In genomic region chr17:44916059-44916780, GRCh38 we compare ENCODE assay signal across 1 cellular context.
A peak's percentile ranks its signal among the peaks of the same experiment; 100 is the strongest.
TF ChIP-seq lines count a peak whose summit lies in the region.

No MANE protein-coding gene starts in this region.

TF ChIP-seq in HepG2, 621 proteins besides CTCF, POLR2A, EP300 and RAD21 (continued from another document and continues in another):
- no peak for TF ChIP-seq ARID4A (CRISPR knock-in tag; IDR thresholded peaks at IDR 0.05; ENCODE audit: borderline replicate concordance)
- TF ChIP-seq MTA1 (CRISPR knock-in tag; IDR thresholded peaks at IDR 0.05; ENCODE audit: borderline replicate concordance), result 0 out of 2 replicates have a peak, but pooled peaks have one; percentile 60
- TF ChIP-seq NR2C2 (CRISPR knock-in tag; IDR thresholded peaks at IDR 0.05; ENCODE audit: borderline replicate concordance), result peak; percentile 81
- no peak for TF ChIP-seq ASH2L (IDR thresholded peaks at IDR 0.05; ENCODE audit: insufficient read length, low read depth, low read length)
- TF ChIP-seq ZGPAT (CRISPR knock-in tag; IDR thresholded peaks at IDR 0.05), result 0 out of 2 replicates have a peak, but pooled peaks have one; percentile 19
- no peak for TF ChIP-seq REXO4 (CRISPR knock-in tag; IDR thresholded peaks at IDR 0.05; ENCODE audit: borderline replicate concordance)
- no peak for TF ChIP-seq HOXA5 (CRISPR knock-in tag; IDR thresholded peaks at IDR 0.05)
- no peak for TF ChIP-seq SNRNP70 (IDR thresholded peaks at IDR 0.05; ENCODE audit: low read depth, low read length)
- TF ChIP-seq ZSCAN9 (CRISPR knock-in tag; IDR thresholded peaks at IDR 0.05; ENCODE audit: borderline replicate concordance), result no peak
- no peak for TF ChIP-seq ZNF430 (CRISPR knock-in tag; IDR thresholded peaks at IDR 0.05)
- TF ChIP-seq CSRNP2 (CRISPR knock-in tag; conservative IDR thresholded peaks at IDR 0.05; ENCODE audit: low read depth), result no peak
- peak; percentile 56; the same call in 1 of the 2 replicates for TF ChIP-seq ZFY (CRISPR knock-in tag; IDR thresholded peaks at IDR 0.05)
- no peak for TF ChIP-seq ZNF652 (CRISPR knock-in tag; IDR thresholded peaks at IDR 0.05; ENCODE audit: borderline replicate concordance, low read depth)
- TF ChIP-seq LRRFIP1 (CRISPR knock-in tag; conservative IDR thresholded peaks at IDR 0.05), result no peak
- TF ChIP-seq SP1 (IDR thresholded peaks at IDR 0.05), result no peak
- TF ChIP-seq SP1 (CRISPR knock-in tag; IDR thresholded peaks at IDR 0.05), result no peak
- TF ChIP-seq BATF2 (CRISPR knock-in tag; IDR thresholded peaks at IDR 0.05), result no peak
- TF ChIP-seq MAZ (IDR thresholded peaks at IDR 0.05; ENCODE audit: borderline replicate concordance, low read depth, low read length), result 0 out of 2 replicates have a peak, but pooled peaks have one; percentile 44
- no peak for TF ChIP-seq MAZ (CRISPR knock-in tag; IDR thresholded peaks at IDR 0.05; ENCODE audit: low read depth)
- peak; percentile 59; the same call in 1 of the 2 replicates for TF ChIP-seq SPEN (CRISPR knock-in tag; IDR thresholded peaks at IDR 0.05; ENCODE audit: low read depth)
- TF ChIP-seq ZNF44 (CRISPR knock-in tag; IDR thresholded peaks at IDR 0.05), result no peak
- no peak for TF ChIP-seq ZNF607 (CRISPR knock-in tag; IDR thresholded peaks at IDR 0.05; ENCODE audit: borderline replicate concordance)
- TF ChIP-seq ZNF614 (CRISPR knock-in tag; IDR thresholded peaks at IDR 0.05; ENCODE audit: borderline replicate concordance), result no peak
- TF ChIP-seq ONECUT2 (CRISPR knock-in tag; IDR thresholded peaks at IDR 0.05), result no peak
- TF ChIP-seq SMAD3 (CRISPR knock-in tag; IDR thresholded peaks at IDR 0.05), result no peak
- TF ChIP-seq PHF5A (CRISPR knock-in tag; IDR thresholded peaks at IDR 0.05; ENCODE audit: low read depth, unreplicated experiment), result no peak
- TF ChIP-seq TCF7L2 (IDR thresholded peaks at IDR 0.05; ENCODE audit: low read depth, low read length), result no peak
- TF ChIP-seq ZFYVE20 (CRISPR knock-in tag; IDR thresholded peaks at IDR 0.05; ENCODE audit: borderline replicate concordance, low read depth), result no peak
- no peak for TF ChIP-seq CREM (IDR thresholded peaks at IDR 0.05)
- no peak for TF ChIP-seq CREM (CRISPR knock-in tag; IDR thresholded peaks at IDR 0.05)
- TF ChIP-seq TARDBP (CRISPR knock-in tag; IDR thresholded peaks at IDR 0.05), result no peak
- no peak for TF ChIP-seq GATAD1 (CRISPR knock-in tag; IDR thresholded peaks at IDR 0.05)
- TF ChIP-seq ZFP62 (CRISPR knock-in tag; IDR thresholded peaks at IDR 0.05), result no peak
- TF ChIP-seq PRMT3 (CRISPR knock-in tag; IDR thresholded peaks at IDR 0.05; ENCODE audit: borderline replicate concordance, low read depth), result no peak
- TF ChIP-seq SALL1 (CRISPR knock-in tag; IDR thresholded peaks at IDR 0.05), result no peak
- no peak for TF ChIP-seq BRF2 (CRISPR knock-in tag; IDR thresholded peaks at IDR 0.05)
- TF ChIP-seq ATM (IDR thresholded peaks at IDR 0.05; ENCODE audit: borderline replicate concordance), result no peak
- TF ChIP-seq CREB3 (CRISPR knock-in tag; IDR thresholded peaks at IDR 0.05), result no peak
- peak; percentile 69 for TF ChIP-seq ZMYM2 (CRISPR knock-in tag; IDR thresholded peaks at IDR 0.05)
- TF ChIP-seq ZNF772 (CRISPR knock-in tag; IDR thresholded peaks at IDR 0.05), result 0 out of 2 replicates have a peak, but pooled peaks have one; percentile 39
- TF ChIP-seq ZBED4 (CRISPR knock-in tag; IDR thresholded peaks at IDR 0.05; ENCODE audit: borderline replicate concordance), result no peak
- TF ChIP-seq RXRB (CRISPR knock-in tag; IDR thresholded peaks at IDR 0.05; ENCODE audit: borderline replicate concordance), result peak; percentile 71
- no peak for TF ChIP-seq ZNF580 (CRISPR knock-in tag; IDR thresholded peaks at IDR 0.05; ENCODE audit: borderline replicate concordance, low read depth)
- no peak for TF ChIP-seq POLR2AphosphoS5 (IDR thresholded peaks at IDR 0.05; ENCODE audit: low read depth, low read length)
- TF ChIP-seq HNF4A (CRISPR knock-in tag; IDR thresholded peaks at IDR 0.05), result peak; percentile 58; the same call in 1 of the 2 replicates
- TF ChIP-seq HDAC2 (CRISPR knock-in tag; IDR thresholded peaks at IDR 0.05), result no peak
- no peak for TF ChIP-seq LCORL (IDR thresholded peaks at IDR 0.05)
- no peak for TF ChIP-seq LCORL (CRISPR knock-in tag; IDR thresholded peaks at IDR 0.05)
- TF ChIP-seq PHB2 (IDR thresholded peaks at IDR 0.05; ENCODE audit: partially characterized antibody), result no peak
- TF ChIP-seq NFE2 (CRISPR knock-in tag; IDR thresholded peaks at IDR 0.05), result no peak
- TF ChIP-seq E2F5 (CRISPR knock-in tag; conservative IDR thresholded peaks at IDR 0.05), result no peak
- TF ChIP-seq ERF (CRISPR knock-in tag; IDR thresholded peaks at IDR 0.05), result no peak
- TF ChIP-seq GABPB1 (CRISPR knock-in tag; IDR thresholded peaks at IDR 0.05), result no peak
- TF ChIP-seq SAFB2 (CRISPR knock-in tag; IDR thresholded peaks at IDR 0.05; ENCODE audit: borderline replicate concordance, low read depth), result no peak
- no peak for TF ChIP-seq AGO2 (optimal IDR thresholded peaks at IDR 0.05; ENCODE audit: low read depth, low read length)
